In genomic region chr4:53905935-53906377, GRCh38 we compare ENCODE assay signal across 8 cellular contexts.
DNase-seq lines count a peak whose midpoint lies in the region; ATAC-seq and TF ChIP-seq lines count a peak whose summit lies in the region.

No MANE protein-coding gene starts in this region.

- no peaks in the 10 kb centered on the region for H3K9me3 ChIP-seq in ES-I3 (ENCODE audit: control insufficient read depth, insufficient read depth, low read length)

- H3K36me3 Mint-ChIP-seq in naive B cell, result no peaks in the 10 kb centered on the region

- no peak overlapping the region for H3K27ac Mint-ChIP-seq in naive B cell

- peaks cover 5% of the 10 kb centered on the region; the same call in 1 of the 2 replicates for H3K4me1 ChIP-seq in ES-I3 (ENCODE audit: insufficient read depth, low read length)

- peak overlapping the region in 7 of 8 donors; percentile 8 to 83 (median 67) for H3K4me3 Mint-ChIP-seq in naive B cell

- H3K36me3 ChIP-seq in ES-I3 (ENCODE audit: insufficient read depth, low read length), result no peaks in the 10 kb centered on the region

- peaks cover 7 to 14% (median 13%) of the 10 kb centered on the region in 3 donors for H3K4me1 Mint-ChIP-seq in naive B cell

- no peak for TF ChIP-seq POLR2A in erythroblast (IDR thresholded peaks at IDR 0.05; ENCODE audit: low read length)

- DNase-seq in SHP77 (lab: John Stamatoyannopoulos, UW) (peak; percentile 88 to 92), erythroblast (lab: John Stamatoyannopoulos, UW) (peak; percentile 4 to 9), naive B cell (no peak), SW 1271 (lab: John Stamatoyannopoulos, UW) (no peak)

- peak overlapping the region; percentile 28 for H3K9ac ChIP-seq in ES-I3 (ENCODE audit: low read depth, low read length)

- peaks cover 40 to 88% (median 74%) of the 10 kb centered on the region in 3 donors for H3K27me3 Mint-ChIP-seq in naive B cell

- no peaks in the 10 kb centered on the region for H3K9me3 Mint-ChIP-seq in naive B cell

- ATAC-seq in HG02798 (IDR thresholded peaks at IDR 0.05; ENCODE audit: poor library complexity, unreplicated experiment), result peak; percentile 53
- no peak for ATAC-seq in naive B cell (ENCODE audit: low read depth in 2 of 2)
- ATAC-seq in HG03521 (IDR thresholded peaks at IDR 0.05; ENCODE audit: unreplicated experiment), result no peak
- ATAC-seq in GM19328 (IDR thresholded peaks at IDR 0.05; ENCODE audit: unreplicated experiment), result no peak

Comparison
In these comparisons a context has a peak if more than half of its experiments do, and no peak if none do; other contexts are left out.
1. DNase-seq: peak in SHP77 (2 of 2) and erythroblast (2 of 2); none in naive B cell (single experiment) and SW 1271 (0 of 2).